In the genomic region with DNA sequence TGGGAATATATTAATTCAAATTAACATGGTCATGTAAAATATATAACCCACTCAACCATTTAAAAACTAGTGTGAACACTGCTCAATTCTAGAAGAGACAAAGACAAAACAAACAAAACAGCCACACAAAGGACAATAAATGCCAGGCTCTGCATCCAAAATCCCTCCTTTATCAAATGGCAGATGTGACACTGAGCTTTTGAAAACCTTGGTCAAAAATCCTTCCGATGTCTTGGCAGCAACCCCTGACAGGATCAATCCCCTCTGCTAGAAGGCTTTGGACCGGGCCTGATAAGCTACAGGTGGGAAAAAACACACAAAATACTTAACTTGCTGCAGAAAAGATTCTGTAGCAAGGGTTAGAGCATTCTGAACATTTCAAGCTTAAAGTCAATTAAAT, we compare ENCODE assay signal across 19 cellular contexts.
"Had no signal": no experiment of that assay in that cellular context is flagged by ENCODE, and none has a peak within 500 bp of the region (broad histone marks: within the 10 kb centered on the region; RNA-seq: fewer than 3 reads in every experiment).

No MANE protein-coding gene starts in this region.

- H3K27me3 ChIP-seq: esophagus squamous epithelium, gastroesophageal sphincter, right atrium auricular region, sigmoid colon, stomach, suprapubic skin, transverse colon had no signal

- H3K27ac Mint-ChIP-seq: effector memory CD8-positive, alpha-beta T cell; immature natural killer cell had no signal

- H3K27ac ChIP-seq: esophagus squamous epithelium, gastroesophageal sphincter, left ventricle myocardium inferior, right atrium auricular region, sigmoid colon, skin epidermis, stomach, suprapubic skin, transverse colon had no signal

- H3K27me3 Mint-ChIP-seq: central memory CD8-positive, alpha-beta T cell; effector memory CD8-positive, alpha-beta T cell; naive thymus-derived CD8-positive, alpha-beta T cell had no signal

- H3K4me1 ChIP-seq: left ventricle myocardium inferior, right atrium auricular region, suprapubic skin had no signal

- H3K4me3 Mint-ChIP-seq: central memory CD8-positive, alpha-beta T cell; effector memory CD8-positive, alpha-beta T cell; immature natural killer cell; naive thymus-derived CD8-positive, alpha-beta T cell had no signal

- H3K4me3 ChIP-seq: esophagus squamous epithelium, gastroesophageal sphincter, left ventricle myocardium inferior, lung, mucosa of descending colon, right atrium auricular region, sigmoid colon, skin epidermis, stomach, suprapubic skin, transverse colon had no signal

- ATAC-seq: effector memory CD8-positive, alpha-beta T cell; gastroesophageal sphincter; left cardiac atrium; mucosa of descending colon; naive thymus-derived CD8-positive, alpha-beta T cell had no signal

- H3K9me3 Mint-ChIP-seq: central memory CD8-positive, alpha-beta T cell; effector memory CD8-positive, alpha-beta T cell; immature natural killer cell; naive thymus-derived CD8-positive, alpha-beta T cell had no signal

- DNase-seq: effector memory CD8-positive, alpha-beta T cell; esophagus squamous epithelium; foreskin fibroblast; immature natural killer cell; left cardiac atrium; left ventricle myocardium inferior; mesendoderm; mucosa of descending colon; naive thymus-derived CD8-positive, alpha-beta T cell; sigmoid colon; stimulated activated naive CD4-positive, alpha-beta T cell; stomach; transverse colon had no signal

- H3K9me3 ChIP-seq: esophagus squamous epithelium, gastroesophageal sphincter, left ventricle myocardium inferior, mucosa of descending colon, right atrium auricular region, sigmoid colon, stomach, suprapubic skin, transverse colon had no signal
